Comparison of ENCODE assay signal across 1 cellular context in genomic region chr14:34873591-34874385, GRCh38.
TF ChIP-seq lines count a peak whose summit lies in the region.

No MANE protein-coding gene starts in this region.

TF ChIP-seq in HepG2, 621 proteins besides CTCF, POLR2A, EP300 and RAD21 (continued from another document):
- no peak for TF ChIP-seq BCLAF1 (IDR thresholded peaks at IDR 0.05)
- TF ChIP-seq MTF2 (CRISPR knock-in tag; IDR thresholded peaks at IDR 0.05; ENCODE audit: borderline replicate concordance), result peak; percentile 80; the same call in 1 of the 2 replicates
- peak; percentile 66 for TF ChIP-seq ZNF44 (CRISPR knock-in tag; IDR thresholded peaks at IDR 0.05)
- no peak; the same call in none of the 2 replicates for TF ChIP-seq FLYWCH1 (CRISPR knock-in tag; IDR thresholded peaks at IDR 0.05)
- peak; percentile 96 for TF ChIP-seq ZMYM3 (CRISPR knock-in tag; IDR thresholded peaks at IDR 0.05)
- no peak for TF ChIP-seq TRIM24 (CRISPR knock-in tag; IDR thresholded peaks at IDR 0.05)
- TF ChIP-seq ONECUT2 (CRISPR knock-in tag; IDR thresholded peaks at IDR 0.05), result peak; percentile 50; the same call in 1 of the 2 replicates
- no peak for TF ChIP-seq GLMP (CRISPR knock-in tag; IDR thresholded peaks at IDR 0.05; ENCODE audit: borderline replicate concordance)
- TF ChIP-seq ZNF335 (CRISPR knock-in tag; IDR thresholded peaks at IDR 0.05), result no peak; the same call in 1 of the 2 replicates
- TF ChIP-seq SNAPC5 (CRISPR knock-in tag; IDR thresholded peaks at IDR 0.05; ENCODE audit: borderline replicate concordance), result peak; percentile 97; the same call in 1 of the 2 replicates
- TF ChIP-seq PAX8 (CRISPR knock-in tag; IDR thresholded peaks at IDR 0.05; ENCODE audit: borderline replicate concordance), result peak; percentile 97
- TF ChIP-seq ZNF747 (CRISPR knock-in tag; IDR thresholded peaks at IDR 0.05; ENCODE audit: borderline replicate concordance), result 0 out of 2 replicates have a peak, but pooled peaks have one; percentile 85
- no peak; the same call in 1 of the 2 replicates for TF ChIP-seq PAF1 (CRISPR knock-in tag; IDR thresholded peaks at IDR 0.05)
- TF ChIP-seq NR2C2 (CRISPR knock-in tag; IDR thresholded peaks at IDR 0.05; ENCODE audit: borderline replicate concordance), result peak; percentile 82
- peak; percentile 97 for TF ChIP-seq ZNF547 (CRISPR knock-in tag; IDR thresholded peaks at IDR 0.05)
